In the genomic region with DNA sequence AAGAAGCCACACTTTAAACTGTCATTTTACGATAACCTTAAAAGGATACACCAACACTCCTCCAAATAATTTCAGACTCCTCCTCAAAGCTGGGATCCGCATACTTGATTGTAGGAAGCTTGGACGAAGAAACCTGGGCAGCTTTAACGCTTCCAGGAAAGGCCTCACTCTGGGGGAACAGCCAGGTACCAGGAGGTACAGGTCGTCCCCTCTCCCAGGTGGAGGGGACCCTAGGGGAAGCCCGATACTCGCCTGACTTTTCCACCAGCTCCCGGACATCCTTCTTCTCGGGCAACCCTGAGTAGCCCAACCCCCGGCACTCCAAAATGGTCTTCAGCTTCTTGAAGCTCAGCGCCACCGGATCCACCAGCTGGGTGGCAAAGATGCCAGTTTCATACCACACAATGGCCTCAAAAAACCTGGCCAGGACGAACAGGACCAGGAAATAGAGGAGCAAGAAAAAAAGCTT, we compare ENCODE assay signal across 8 cellular contexts. TPM values are rescaled to one million over a fixed set of nuclear protein-coding genes. Genes with fewer than 3 reads are reported as not detected.
DNase-seq lines count a peak whose midpoint lies in the region; ATAC-seq and TF ChIP-seq lines count a peak whose summit lies in the region.

No MANE protein-coding gene starts in this region.

- H3K36me3 Mint-ChIP-seq in IgD-negative memory B cell, result no peaks in the 10 kb centered on the region
- peaks cover 28% of the 10 kb centered on the region for H3K36me3 Mint-ChIP-seq in activated CD4-positive, alpha-beta T cell treated with anti-CD3 and anti-CD28 coated beads, Interleukin-2, amount 10 ng/mL, durations not matched to agents 7 days and 5 days (ENCODE audit: low read depth)
- peaks cover 0 to 27% (median 3%) of the 10 kb centered on the region in 3 donors for H3K36me3 Mint-ChIP-seq in naive thymus-derived CD8-positive, alpha-beta T cell
- peaks cover 9% of the 10 kb centered on the region for H3K36me3 Mint-ChIP-seq in type B pancreatic cell

- H3K9me3 Mint-ChIP-seq in IgD-negative memory B cell (no peaks in the 10 kb centered on the region), type B pancreatic cell (no peaks in the 10 kb centered on the region)
- H3K9me3 Mint-ChIP-seq in activated CD4-positive, alpha-beta T cell treated with anti-CD3 and anti-CD28 coated beads, Interleukin-2, amount 10 ng/mL, durations not matched to agents 7 days and 5 days, result no peaks in the 10 kb centered on the region
- no peaks in the 10 kb centered on the region for H3K9me3 Mint-ChIP-seq in naive thymus-derived CD8-positive, alpha-beta T cell

- TF ChIP-seq CTCF in type B pancreatic cell (conservative IDR thresholded peaks at IDR 0.05), result no peak

- H3K4me1 Mint-ChIP-seq in IgD-negative memory B cell, result peaks cover 24 to 33% (median 28%) of the 10 kb centered on the region in 3 donors
- peaks cover 30% of the 10 kb centered on the region for H3K4me1 Mint-ChIP-seq in activated CD4-positive, alpha-beta T cell treated with anti-CD3 and anti-CD28 coated beads, Interleukin-2, amount 10 ng/mL, durations not matched to agents 7 days and 5 days
- peaks cover 13 to 54% (median 40%) of the 10 kb centered on the region in 4 donors for H3K4me1 Mint-ChIP-seq in naive thymus-derived CD8-positive, alpha-beta T cell
- H3K4me1 Mint-ChIP-seq in type B pancreatic cell (ENCODE audit: unreplicated experiment), result peaks cover 14% of the 10 kb centered on the region

- no peaks in the 10 kb centered on the region for H3K27me3 Mint-ChIP-seq in IgD-negative memory B cell
- peaks cover 9% of the 10 kb centered on the region for H3K27me3 Mint-ChIP-seq in activated CD4-positive, alpha-beta T cell treated with anti-CD3 and anti-CD28 coated beads, Interleukin-2, amount 10 ng/mL, durations not matched to agents 7 days and 5 days
- H3K27me3 Mint-ChIP-seq in naive thymus-derived CD8-positive, alpha-beta T cell, result no peaks in the 10 kb centered on the region
- H3K27me3 Mint-ChIP-seq in type B pancreatic cell, result no peaks in the 10 kb centered on the region

- POLR2A ChIA-PET in activated CD4-positive, alpha-beta T cell treated with anti-CD3 and anti-CD28 coated beads, Interleukin-2, amount 10 ng/mL, durations not matched to agents 7 days and 5 days (lab: Charles Lee), result interaction anchor here (0.6 to 0.7 kb wide), 2 partner anchors 152 to 179 kb away, joined by 3 to 4 read pairs; no protein-coding TSS in a partner anchor
- POLR2A ChIA-PET in naive thymus-derived CD8-positive, alpha-beta T cell (lab: Charles Lee), result interaction anchor here (0.7 to 3.2 kb wide), 14 partner anchors 12 to 185 kb away, joined by 3 to 31 read pairs (median 4); a partner anchor contains a TSS

- CTCF ChIA-PET in activated CD4-positive, alpha-beta T cell treated with anti-CD3 and anti-CD28 coated beads, Interleukin-2, amount 10 ng/mL, durations not matched to agents 7 days and 5 days (lab: Charles Lee), result interaction anchor here (0.9 to 1.0 kb wide), 2 partner anchors 11 to 12 kb away, joined by 4 to 5 read pairs; no protein-coding TSS in a partner anchor

- peak overlapping the region; percentile 89 to 97 (median 95) for H3K27ac Mint-ChIP-seq in IgD-negative memory B cell
- peak overlapping the region; percentile 98 for H3K27ac Mint-ChIP-seq in activated CD4-positive, alpha-beta T cell treated with anti-CD3 and anti-CD28 coated beads, Interleukin-2, amount 10 ng/mL, durations not matched to agents 7 days and 5 days
- H3K27ac Mint-ChIP-seq in naive thymus-derived CD8-positive, alpha-beta T cell, result peak overlapping the region; percentile 88 to 96 (median 95)
- peak overlapping the region; percentile 96 for H3K27ac Mint-ChIP-seq in type B pancreatic cell

- DNase-seq in DMS 273 treated with DMSO at 0.1 percent for 48 hours (lab: John Stamatoyannopoulos, UW) (peak; percentile 9), type B pancreatic cell (ENCODE audit: extremely low spot score, unreplicated experiment) (no peak), GDM1 (lab: John Stamatoyannopoulos, UW) (no peak)
- peak; percentile 35 for DNase-seq in activated CD4-positive, alpha-beta T cell treated with anti-CD3 and anti-CD28 coated beads, Interleukin-2, amount 10 ng/mL, durations not matched to agents 7 days and 5 days
- DNase-seq in naive thymus-derived CD8-positive, alpha-beta T cell, result peak in 8 of 10 donors; percentile 4 to 64 (median 15)

- H3K4me3 Mint-ChIP-seq in IgD-negative memory B cell (peak overlapping the region; percentile 91 to 98 (median 96)), type B pancreatic cell (peak overlapping the region; percentile 96)
- H3K4me3 Mint-ChIP-seq in activated CD4-positive, alpha-beta T cell treated with anti-CD3 and anti-CD28 coated beads, Interleukin-2, amount 10 ng/mL, durations not matched to agents 7 days and 5 days, result peak overlapping the region; percentile 93
- H3K4me3 Mint-ChIP-seq in naive thymus-derived CD8-positive, alpha-beta T cell, result peak overlapping the region; percentile 85 to 95 (median 92)

- peak; percentile 9 for ATAC-seq in esophagus mucosa
- peak in 1 of 2 donors; percentile 5 for ATAC-seq in naive thymus-derived CD8-positive, alpha-beta T cell
- no peak for ATAC-seq in GM18873 (IDR thresholded peaks at IDR 0.05; ENCODE audit: low FRiP score, unreplicated experiment)

RNA-seq across cellular contexts. Expression of a gene that starts 1.2 kb away (rescaled TPM):
- 2.4 TPM for polyA plus RNA-seq in IgD-negative memory B cell
- 10 to 100 TPM; 12.7 to 14.1 TPM for total RNA-seq in activated CD4-positive, alpha-beta T cell treated with anti-CD3 and anti-CD28 coated beads, Interleukin-2, amount 10 ng/mL, durations not matched to agents 7 days and 5 days
- total RNA-seq in esophagus mucosa (12.6 TPM), type B pancreatic cell (ENCODE audit: low replicate concordance) (21.2 and 26.1 TPM in 2 replicates)
- total RNA-seq in naive thymus-derived CD8-positive, alpha-beta T cell, result 10 to 100 TPM; 46.8 to 47.9 TPM
- polyA plus RNA-seq in naive thymus-derived CD8-positive, alpha-beta T cell, result 1 to 10 TPM in 2 of 3 donors, under 1 TPM in 1; 0.77 to 4.4 (median 2.4) TPM

RNA-seq across cellular contexts. Expression of a gene that starts 59.2 kb away (rescaled TPM):
- 77.1 TPM for polyA plus RNA-seq in IgD-negative memory B cell
- 10 to 100 TPM; 50.2 to 50.7 TPM for total RNA-seq in activated CD4-positive, alpha-beta T cell treated with anti-CD3 and anti-CD28 coated beads, Interleukin-2, amount 10 ng/mL, durations not matched to agents 7 days and 5 days
- total RNA-seq in esophagus mucosa (93.9 TPM), type B pancreatic cell (ENCODE audit: low replicate concordance) (76.4 and 114 TPM in 2 replicates)
- total RNA-seq in naive thymus-derived CD8-positive, alpha-beta T cell, result 10 to 100 TPM; 83.3 to 93.2 TPM
- polyA plus RNA-seq in naive thymus-derived CD8-positive, alpha-beta T cell, result 10 to 100 TPM; 68.5 to 70.9 (median 70.6) TPM

Comparison
In these comparisons a context has a peak if more than half of its experiments do, and no peak if none do; other contexts are left out.
1. DNase-seq: peak in DMS 273 treated with DMSO at 0.1 percent for 48 hours (single experiment), activated CD4-positive, alpha-beta T cell treated with anti-CD3 and anti-CD28 coated beads, Interleukin-2, amount 10 ng/mL, durations not matched to agents 7 days and 5 days (single experiment) and naive thymus-derived CD8-positive, alpha-beta T cell (8 of 10); none in type B pancreatic cell (single experiment) and GDM1 (single experiment).
2. Peak in every context shown above with its lines, with median percentiles within 50 percentile points of each other: H3K27ac Mint-ChIP-seq and H3K4me3 Mint-ChIP-seq.